In genomic region chr19:5536337-5536894, GRCh38 we compare ENCODE assay signal across 8 cellular contexts. TPM values are rescaled to one million over a fixed set of nuclear protein-coding genes. Genes with fewer than 3 reads are reported as not detected.
DNase-seq lines count a peak whose midpoint lies in the region; ATAC-seq and TF ChIP-seq lines count a peak whose summit lies in the region.

No MANE protein-coding gene starts in this region.

- peaks cover 7% of the 10 kb centered on the region for H3K4me1 Mint-ChIP-seq in endothelial cell (ENCODE audit: unreplicated experiment)

- peaks cover 7% of the 10 kb centered on the region for H3K27me3 Mint-ChIP-seq in endothelial cell (ENCODE audit: unreplicated experiment)

- H3K4me3 Mint-ChIP-seq in endothelial cell (ENCODE audit: unreplicated experiment): no peak overlapping the region

- H3K36me3 Mint-ChIP-seq in endothelial cell (ENCODE audit: low read depth, unreplicated experiment): peaks cover 9% of the 10 kb centered on the region

- peak overlapping the region; percentile 31 for H3K27ac Mint-ChIP-seq in endothelial cell (ENCODE audit: unreplicated experiment)

- H3K9me3 Mint-ChIP-seq in endothelial cell (ENCODE audit: unreplicated experiment): peaks cover 6% of the 10 kb centered on the region

- no peak for TF ChIP-seq CTCF in endothelial cell (IDR thresholded peaks at IDR 0.05; ENCODE audit: unreplicated experiment)

- DNase-seq in COLO668 (lab: John Stamatoyannopoulos, UW; ENCODE audit: unreplicated experiment): peak; percentile 70
- DNase-seq in NCI-H2171 (lab: John Stamatoyannopoulos, UW): peak; percentile 19
- peak; percentile 68 for DNase-seq in endothelial cell (ENCODE audit: low spot score)
- peak; percentile 11 for DNase-seq in mucosa of gallbladder (ENCODE audit: low spot score)
- DNase-seq in activated CD4-positive, alpha-beta T cell treated with anti-CD3 and anti-CD28 coated beads for 4 hours: no peak

- ATAC-seq in GM21381 (IDR thresholded peaks at IDR 0.05; ENCODE audit: unreplicated experiment): no peak
- no peak for ATAC-seq in HG03342 (IDR thresholded peaks at IDR 0.05; ENCODE audit: unreplicated experiment)
- no peak for ATAC-seq in HG03457 (IDR thresholded peaks at IDR 0.05; ENCODE audit: unreplicated experiment)

RNA-seq across cellular contexts. Expression of gene TINCR, which starts 31.3 kb away (rescaled TPM):
- total RNA-seq in endothelial cell (ENCODE audit: unreplicated experiment) (0.33 TPM), mucosa of gallbladder (0.20 TPM)

Comparison
In these comparisons a context has a peak if more than half of its experiments do, and no peak if none do; other contexts are left out.
1. DNase-seq: peak in COLO668 (single experiment), NCI-H2171 (single experiment), endothelial cell (single experiment) and mucosa of gallbladder (single experiment); none in activated CD4-positive, alpha-beta T cell treated with anti-CD3 and anti-CD28 coated beads for 4 hours (0 of 2).